In genomic region chr14:33799705-33800269, GRCh38 we compare ENCODE assay signal across 18 cellular contexts.
A peak's percentile ranks its signal among the peaks of the same experiment; 100 is the strongest.
DNase-seq lines count a peak whose midpoint lies in the region; ATAC-seq and TF ChIP-seq lines count a peak whose summit lies in the region.
"Had no signal": no experiment of that assay in that cellular context is flagged by ENCODE, and none has a peak within 500 bp of the region (broad histone marks: within the 10 kb centered on the region; RNA-seq: fewer than 3 reads in every experiment).

No MANE protein-coding gene starts in this region.

- no peaks in the 10 kb centered on the region for H4K20me1 ChIP-seq in H9 (ENCODE audit: control insufficient read depth, insufficient read depth, insufficient read length)
- H4K20me1 ChIP-seq: BLaER1 treated with 17β-estradiol and CSF1 and Interleukin-3, amounts not matched to agents 10 nM and 100 nM had no signal

- DNase-seq in H9 = no peak
- DNase-seq in cardiac fibroblast (ENCODE audit: low read depth in 2 of 2) = peak; percentile 13 to 40
- DNase-seq in left colon = peak in 1 of 2 donors; percentile 18
- DNase-seq in stomach = no peak
- no peak for DNase-seq in stimulated activated CD4-positive, alpha-beta T cell treated with anti-CD3 and anti-CD28 coated beads, Interleukin-4, amount 100 ng/mL, for 24 hours
- DNase-seq: activated B cell treated with CpG ODN at 0.5 μM for 24 hours; activated naive CD8-positive, alpha-beta T cell treated with anti-CD3 and anti-CD28 coated beads, Interleukin-2, amount 10 ng/mL, durations not matched to agents 7 days and 5 days; HCEC 1CT; hippocampal formation; KBM-7; NCI-H146; spleen had no signal

- H3K23me2 ChIP-seq in H9 (ENCODE audit: insufficient read length, low read depth, low read length, poor library complexity, severe bottlenecking) = no peaks in the 10 kb centered on the region

- H2BK15ac ChIP-seq in H9 (ENCODE audit: low read depth, low read length) = no peak overlapping the region

- intact Hi-C loops in left colon (cut with DNase I, micrococcal nuclease) = no loop called here
- intact Hi-C loops in stomach (cut with DNase I; ENCODE audit: low total_unique reads) = no loop called here

- H3K27me3 Mint-ChIP-seq in H9 (ENCODE audit: low read depth) = no peaks in the 10 kb centered on the region

- no peaks in the 10 kb centered on the region for H3K9me3 Mint-ChIP-seq in H9
- H3K9me3 Mint-ChIP-seq: activated B cell treated with CpG ODN at 0.5 μM for 24 hours; activated naive CD8-positive, alpha-beta T cell treated with anti-CD3 and anti-CD28 coated beads, Interleukin-2, amount 10 ng/mL, durations not matched to agents 7 days and 5 days had no signal

- H3K4me2 ChIP-seq in H9 (ENCODE audit: insufficient read depth, insufficient read length, low read length) = no peak overlapping the region
- H3K4me2 ChIP-seq: BLaER1 treated with 17β-estradiol and CSF1 and Interleukin-3, amounts not matched to agents 10 nM and 100 nM had no signal

- H3K4me3 ChIP-seq in cardiac fibroblast (replicated peaks in 1 of 2; ENCODE audit: low read depth in 2 of 2, low read length in 2 of 2) = peak overlapping the region in 1 of 2 donors; percentile 8
- peak overlapping the region in 3 of 4 donors; percentile 27 to 31 (median 27) for H3K4me3 ChIP-seq in stomach
- H3K4me3 ChIP-seq: BLaER1 treated with 17β-estradiol and CSF1 and Interleukin-3, amounts not matched to agents 10 nM and 100 nM had no signal

- H3K9ac ChIP-seq in H9 (ENCODE audit: extremely low read depth, insufficient read length, low read length) = no peak overlapping the region
- H3K9ac ChIP-seq: BLaER1 treated with 17β-estradiol and CSF1 and Interleukin-3, amounts not matched to agents 10 nM and 100 nM had no signal

- H3K14ac ChIP-seq in H9 (ENCODE audit: insufficient read depth, low read length) = peak overlapping the region; percentile 75

- ATAC-seq in left colon (peak; percentile 57), GM21515 (IDR thresholded peaks at IDR 0.05; ENCODE audit: unreplicated experiment) (no peak), GM21723 (IDR thresholded peaks at IDR 0.05; ENCODE audit: unreplicated experiment) (no peak)
- ATAC-seq: SK-N-SH treated with all-trans-retinoic acid at 6 μM for 48 hours had no signal

- H3K18ac ChIP-seq in H9 (ENCODE audit: insufficient read length, low read depth, low read length) = no peak overlapping the region

- H3K27ac Mint-ChIP-seq in H9 = peak overlapping the region in 1 of 3 experiments; percentile 22; a peak in 1 of 7 replicates
- H3K27ac Mint-ChIP-seq: activated B cell treated with CpG ODN at 0.5 μM for 24 hours; activated naive CD8-positive, alpha-beta T cell treated with anti-CD3 and anti-CD28 coated beads, Interleukin-2, amount 10 ng/mL, durations not matched to agents 7 days and 5 days; memory B cell had no signal

- H3K27ac ChIP-seq in H9 (ENCODE audit: insufficient read length, low read depth, low read length) (no peak overlapping the region), stomach (no peak overlapping the region)
- H3K27ac ChIP-seq: BLaER1 treated with 17β-estradiol and CSF1 and Interleukin-3, amounts not matched to agents 10 nM and 100 nM; neutrophil; spleen had no signal

- H3K4me3 Mint-ChIP-seq in H9 = no peak overlapping the region
- H3K4me3 Mint-ChIP-seq: activated B cell treated with CpG ODN at 0.5 μM for 24 hours; activated naive CD8-positive, alpha-beta T cell treated with anti-CD3 and anti-CD28 coated beads, Interleukin-2, amount 10 ng/mL, durations not matched to agents 7 days and 5 days; memory B cell had no signal

- H3K27me3 ChIP-seq in H9 (ENCODE audit: insufficient read depth, low read length) (no peaks in the 10 kb centered on the region), stomach (peaks cover 4 to 31% (median 20%) of the 10 kb centered on the region in 3 donors)
- H3K27me3 ChIP-seq: BLaER1 treated with 17β-estradiol and CSF1 and Interleukin-3, amounts not matched to agents 10 nM and 100 nM had no signal

- no peak overlapping the region for H2BK5ac ChIP-seq in H9 (ENCODE audit: insufficient read length, low read length)

- H3K9me3 ChIP-seq in H9 (ENCODE audit: control insufficient read depth, low read depth, low read length) (no peaks in the 10 kb centered on the region), stomach (no peaks in the 10 kb centered on the region)
- H3K9me3 ChIP-seq: neutrophil had no signal

- TF ChIP-seq CTCF in H9 (conservative IDR thresholded peaks at IDR 0.05) (no peak), cardiac fibroblast (IDR thresholded peaks at IDR 0.05; ENCODE audit: low read depth, low read length) (no peak), stomach (IDR thresholded peaks at IDR 0.05) (no peak)

- no peak overlapping the region for H4K5ac ChIP-seq in H9 (ENCODE audit: insufficient read length, low read depth, low read length)

- H3K56ac ChIP-seq in H9 (ENCODE audit: insufficient read length, low read depth, low read length) = no peak overlapping the region

- no peak overlapping the region for H2BK120ac ChIP-seq in H9 (ENCODE audit: low read depth, low read length, poor library complexity, severe bottlenecking)

- H3K36me3 ChIP-seq in stomach = no peaks in the 10 kb centered on the region
- H3K36me3 ChIP-seq: BLaER1 treated with 17β-estradiol and CSF1 and Interleukin-3, amounts not matched to agents 10 nM and 100 nM; neutrophil; spleen had no signal

- H3K4me1 ChIP-seq in H9 (ENCODE audit: insufficient read depth, low read length) (no peaks in the 10 kb centered on the region), stomach (peaks cover 0 to 12% (median 5%) of the 10 kb centered on the region in 4 donors)
- H3K4me1 ChIP-seq: BLaER1 treated with 17β-estradiol and CSF1 and Interleukin-3, amounts not matched to agents 10 nM and 100 nM; spleen had no signal

- H3K79me1 ChIP-seq in H9 (ENCODE audit: insufficient read depth, low read depth, low read length, poor library complexity, severe bottlenecking) = no peaks in the 10 kb centered on the region

- no peak overlapping the region for H3T11ph ChIP-seq in H9 (ENCODE audit: low read length)

- no CpG with 5 or more reads among the region's 65 CpGs for WGBS in H9 (ENCODE audit: extremely low coverage, insufficient read length, low lambda C conversion rate)
- WGBS in stomach, 5 donors = 32 to 74% (median 35%) methylated on average over 58 to 65 of the region's 65 CpGs

- H3K23ac ChIP-seq in H9 (ENCODE audit: insufficient read length, low read depth, low read length) = no peak overlapping the region

- H3K4me1 Mint-ChIP-seq in H9 = peaks cover 10 to 15% of the 10 kb centered on the region in 2 experiments
- H3K4me1 Mint-ChIP-seq: activated B cell treated with CpG ODN at 0.5 μM for 24 hours, memory B cell had no signal

- no peak for TF ChIP-seq EP300 in stomach (IDR thresholded peaks at IDR 0.05)

- no peaks in the 10 kb centered on the region for H3K79me2 ChIP-seq in H9 (ENCODE audit: insufficient read depth, low read length)

- no peak overlapping the region for H2AFZ ChIP-seq in H9 (ENCODE audit: low read length)

- no peak overlapping the region for H2BK12ac ChIP-seq in H9 (ENCODE audit: insufficient read length, low read depth, low read length)

- no peak overlapping the region for H2BK20ac ChIP-seq in H9 (ENCODE audit: low read depth, low read length, poor library complexity, severe bottlenecking)

- TF ChIP-seq POLR2A in stomach (IDR thresholded peaks at IDR 0.05) = no peak

- no peak overlapping the region for H3K4ac ChIP-seq in H9 (ENCODE audit: low read depth, low read length)

- H2AK5ac ChIP-seq in H9 (ENCODE audit: insufficient read length, low read length) = no peak overlapping the region

- H4K91ac ChIP-seq in H9 (ENCODE audit: insufficient read length, low read depth, low read length) = no peak overlapping the region

- H4K8ac ChIP-seq in H9 (replicated peaks; ENCODE audit: insufficient read length, low read depth, low read length) = no peak overlapping the region

- peaks cover 0 to 2% (median 0%) of the 10 kb centered on the region in 3 experiments; a peak in 3 of 7 replicates for H3K36me3 Mint-ChIP-seq in H9 (ENCODE audit: insufficient read depth in 1 of 3, low read depth in 3 of 3)
- H3K36me3 Mint-ChIP-seq: activated naive CD8-positive, alpha-beta T cell treated with anti-CD3 and anti-CD28 coated beads, Interleukin-2, amount 10 ng/mL, durations not matched to agents 7 days and 5 days had no signal

Comparison
In these comparisons a context has a peak if more than half of its experiments do, and no peak if none do; other contexts are left out.
1. DNase-seq: peak in cardiac fibroblast (2 of 2); none in H9 (single experiment), stomach (single experiment) and stimulated activated CD4-positive, alpha-beta T cell treated with anti-CD3 and anti-CD28 coated beads, Interleukin-4, amount 100 ng/mL, for 24 hours (single experiment).